In genomic region chr2:3518496-3519254, GRCh38 we compare ENCODE assay signal across 8 cellular contexts. TPM values are rescaled to one million over a fixed set of nuclear protein-coding genes. Genes with fewer than 3 reads are reported as not detected.
DNase-seq lines count a peak whose midpoint lies in the region; ATAC-seq and TF ChIP-seq lines count a peak whose summit lies in the region.

No MANE protein-coding gene starts in this region.

- H3K4me1 ChIP-seq in OCI-LY3 (ENCODE audit: low read length) = peaks cover 14% of the 10 kb centered on the region

- H4K20me1 ChIP-seq in OCI-LY3 (ENCODE audit: insufficient read depth, low read length) = peaks cover 6% of the 10 kb centered on the region

- DNase-seq in DMS 273 (lab: John Stamatoyannopoulos, UW; ENCODE audit: unreplicated experiment) (peak; percentile 99), HuH-7.5 (ENCODE audit: low spot score) (peak; percentile 97), activated T-cell treated with anti-CD3 and anti-CD28 coated beads for 4 hours (peak; percentile 96), epithelial cell of proximal tubule (ENCODE audit: low read depth) (peak; percentile 33), mucosa of gallbladder (ENCODE audit: low spot score) (peak; percentile 98)
- peak; percentile 99 for DNase-seq in stimulated activated CD8-positive, alpha-beta memory T cell treated with anti-CD3 and anti-CD28 coated beads, Interleukin-4, amount 100 ng/mL, for 24 hours (ENCODE audit: low read depth)

- H3K4me2 ChIP-seq in OCI-LY3 (ENCODE audit: low read length) = peak overlapping the region; percentile 99

- TF ChIP-seq CTCF in OCI-LY3 (IDR thresholded peaks at IDR 0.05; ENCODE audit: low read depth, low read length) = no peak
- TF ChIP-seq CTCF in epithelial cell of proximal tubule (conservative IDR thresholded peaks at IDR 0.05; ENCODE audit: low read depth, low read length) = no peak

- H3K27ac ChIP-seq in OCI-LY3 (ENCODE audit: low read length) = peak overlapping the region; percentile 88

- ATAC-seq in GM21528 (IDR thresholded peaks at IDR 0.05; ENCODE audit: low FRiP score, unreplicated experiment) = peak; percentile 80

- H3K36me3 ChIP-seq in OCI-LY3 (replicated peaks; ENCODE audit: low read depth, low read length) = peaks cover 15% of the 10 kb centered on the region

- peaks cover 49% of the 10 kb centered on the region for H3K79me2 ChIP-seq in OCI-LY3 (ENCODE audit: low read length)

- no peaks in the 10 kb centered on the region for H3K27me3 ChIP-seq in OCI-LY3 (ENCODE audit: low read depth, low read length)

- peak overlapping the region; percentile 56; the same call in 1 of the 2 replicates for H2AFZ ChIP-seq in OCI-LY3 (ENCODE audit: low read depth, low read length)

- H3K9me3 ChIP-seq in OCI-LY3 (ENCODE audit: insufficient read depth, low read length) = no peaks in the 10 kb centered on the region

- H3K9ac ChIP-seq in OCI-LY3 (ENCODE audit: low read length) = peak overlapping the region; percentile 94

- H3K4me3 ChIP-seq in OCI-LY3 (ENCODE audit: low read length) (peak overlapping the region; percentile 95), epithelial cell of proximal tubule (ENCODE audit: low read depth, low read length) (peak overlapping the region; percentile 87)

RNA-seq across cellular contexts. Expression of gene ADI1, which starts 0.7 kb away (rescaled TPM):
- total RNA-seq in epithelial cell of proximal tubule = 35.3 and 51.9 TPM in 2 replicates
- 223 TPM for total RNA-seq in mucosa of gallbladder

RNA-seq across cellular contexts. Expression of gene RNASEH1, which starts 39.5 kb away (rescaled TPM):
- total RNA-seq in epithelial cell of proximal tubule (19.5 and 35.1 TPM in 2 replicates), mucosa of gallbladder (14.9 TPM)

RNA-seq across cellular contexts. Expression of gene RPS7, which starts 56.4 kb away (rescaled TPM):
- total RNA-seq in epithelial cell of proximal tubule (3,039 and 4,770 TPM in 2 replicates), mucosa of gallbladder (690 TPM)

Comparison
In these comparisons a context has a peak if more than half of its experiments do, and no peak if none do; other contexts are left out.
1. Peak in every context shown above with its lines: DNase-seq, ATAC-seq, H3K4me3 ChIP-seq and H3K27ac ChIP-seq.
2. DNase-seq: peak in every context shown above with its lines; median percentile 99 in DMS 273; 99 in stimulated activated CD8-positive, alpha-beta memory T cell treated with anti-CD3 and anti-CD28 coated beads, Interleukin-4, amount 100 ng/mL, for 24 hours; 98 in mucosa of gallbladder; 97 in HuH-7.5; 96 in activated T-cell treated with anti-CD3 and anti-CD28 coated beads for 4 hours; 33 in epithelial cell of proximal tubule.